Comparison of ENCODE assay signal across 11 cellular contexts in the genomic region with DNA sequence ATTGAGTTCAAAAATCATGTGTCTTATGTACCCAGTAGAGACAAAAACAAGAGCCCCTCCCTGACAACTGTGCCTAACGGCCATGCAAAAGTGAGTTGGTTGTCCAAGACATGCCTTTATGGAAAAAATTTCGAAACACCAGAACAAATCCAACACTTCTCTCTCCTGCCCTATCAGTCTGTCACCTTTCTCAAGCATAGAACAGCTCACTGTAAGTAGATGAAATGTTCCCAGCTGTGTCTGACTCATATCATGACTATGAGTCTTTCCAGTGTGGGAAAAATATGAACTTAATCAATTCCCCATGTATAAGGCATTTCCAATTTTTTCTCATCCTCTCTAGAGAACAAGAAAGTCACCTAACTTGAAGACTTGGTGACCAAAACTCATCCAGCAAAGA.
DNase-seq lines count a peak whose midpoint lies in the region; ATAC-seq and TF ChIP-seq lines count a peak whose summit lies in the region.
"Had no signal": no experiment of that assay in that cellular context is flagged by ENCODE, and none has a peak within 500 bp of the region (broad histone marks: within the 10 kb centered on the region; RNA-seq: fewer than 3 reads in every experiment).

No MANE protein-coding gene starts in this region.

- H3K9ac ChIP-seq in subcutaneous abdominal adipose tissue (ENCODE audit: low read length in 5 of 5) = no peak overlapping the region

- no peak for TF ChIP-seq CTCF in HFF-Myc (IDR thresholded peaks at IDR 0.05; ENCODE audit: low read depth, low read length, missing control alignments)
- no peak for TF ChIP-seq CTCF in right atrium auricular region (IDR thresholded peaks at IDR 0.05)

- peak overlapping the region; percentile 1 to 23 for H3K27ac ChIP-seq in right atrium auricular region
- H3K27ac ChIP-seq in subcutaneous abdominal adipose tissue (ENCODE audit: low read depth, low read length) = peak overlapping the region; percentile 19

- H3K4me1 ChIP-seq in right atrium auricular region (peaks cover 0 to 6% of the 10 kb centered on the region in 2 donors), subcutaneous abdominal adipose tissue (ENCODE audit: control insufficient read depth in 5 of 5, insufficient read depth in 5 of 5, low read length in 5 of 5) (peaks cover 0 to 8% (median 3%) of the 10 kb centered on the region in 5 donors)

- DNase-seq in HFF-Myc (ENCODE audit: extremely low read depth, low read depth) (peak; percentile 84), brain pericyte (ENCODE audit: low read depth, low spot score) (peak; percentile 74), right atrium auricular region (ENCODE audit: low spot score) (no peak), activated gamma-delta T cell treated with Interleukin-2 at 50 U/mL for 16 hours (no peak), NCI-H526 (lab: John Stamatoyannopoulos, UW) (no peak)
- DNase-seq: activated effector memory CD4-positive, alpha-beta T cell treated with anti-CD3 and anti-CD28 coated beads, Interleukin-2, amount 50 U/mL, for 16 hours; dermis blood vessel endothelial cell; NCI-H1092 treated with DMSO at 0.1 percent for 48 hours; NCI-H774 had no signal

- H3K27me3 ChIP-seq in right atrium auricular region = no peaks in the 10 kb centered on the region
- H3K27me3 ChIP-seq in subcutaneous abdominal adipose tissue (ENCODE audit: control insufficient read depth in 5 of 5, insufficient read depth in 4 of 5, low read length in 5 of 5) = no peaks in the 10 kb centered on the region

- H3K9me3 ChIP-seq in right atrium auricular region (no peaks in the 10 kb centered on the region), subcutaneous abdominal adipose tissue (ENCODE audit: control insufficient read depth in 5 of 5, low read length in 5 of 5) (no peaks in the 10 kb centered on the region)

- H3K36me3 ChIP-seq in right atrium auricular region (no peaks in the 10 kb centered on the region), subcutaneous abdominal adipose tissue (ENCODE audit: control insufficient read depth in 5 of 5, insufficient read depth in 5 of 5, low read length in 5 of 5) (no peaks in the 10 kb centered on the region)

- H3K4me3 ChIP-seq in HFF-Myc (replicated peaks; ENCODE audit: low read depth, low read length) (no peak overlapping the region), right atrium auricular region (no peak overlapping the region), subcutaneous abdominal adipose tissue (ENCODE audit: low read depth in 1 of 5, low read length in 5 of 5) (no peak overlapping the region)

- ATAC-seq in HG03280 (IDR thresholded peaks at IDR 0.05; ENCODE audit: unreplicated experiment) = no peak

Comparison
In these comparisons a context has a peak if more than half of its experiments do, and no peak if none do; other contexts are left out.
1. DNase-seq: peak in HFF-Myc (single experiment) and brain pericyte (single experiment); none in right atrium auricular region (single experiment), activated gamma-delta T cell treated with Interleukin-2 at 50 U/mL for 16 hours (single experiment) and NCI-H526 (0 of 2).